In the genomic region with DNA sequence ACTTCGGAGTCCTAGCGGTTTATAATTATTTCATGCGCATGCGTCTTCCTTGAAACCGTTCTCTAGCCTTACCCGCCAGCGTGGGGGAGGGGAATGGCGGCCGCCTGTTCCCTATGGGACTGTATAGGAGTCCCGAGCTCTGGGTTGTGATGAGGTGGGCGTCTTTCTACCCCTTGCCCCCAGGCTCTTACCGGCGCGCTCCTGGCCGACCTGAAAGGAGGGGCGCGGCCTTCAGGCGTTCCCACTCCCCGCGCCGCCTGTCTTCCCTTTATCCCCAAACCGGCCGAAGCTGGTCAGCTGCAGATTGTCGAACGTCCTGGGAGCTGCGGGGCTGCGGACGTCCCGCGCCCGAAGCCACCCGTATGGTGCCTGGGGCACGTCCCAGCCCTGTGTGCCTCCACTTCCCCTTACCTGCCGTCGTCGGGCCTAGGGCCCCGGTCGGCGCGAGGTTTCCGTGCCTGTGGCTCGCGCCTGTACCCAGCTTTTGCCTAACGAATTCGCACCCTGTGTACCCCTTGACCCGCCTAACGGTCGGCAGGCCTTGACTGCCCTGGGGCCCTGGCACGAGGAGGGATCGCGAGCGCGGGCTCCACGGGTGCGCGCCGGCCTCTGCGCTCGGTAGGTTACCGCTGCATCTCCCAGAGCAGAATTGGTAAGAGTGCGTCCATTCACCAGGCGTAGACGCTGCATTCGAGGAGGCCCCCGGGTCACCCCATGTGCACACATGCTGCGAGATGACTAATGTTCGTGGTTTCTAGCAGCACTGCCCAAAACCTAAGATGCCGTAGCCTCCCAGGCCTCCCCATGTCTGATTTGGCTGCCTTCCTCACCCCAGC, we compare ENCODE assay signal across 9 cellular contexts. TPM values are rescaled to one million over a fixed set of nuclear protein-coding genes. Genes with fewer than 3 reads are reported as not detected.
DNase-seq lines count a peak whose midpoint lies in the region; ATAC-seq and TF ChIP-seq lines count a peak whose summit lies in the region.
"Had no signal": no experiment of that assay in that cellular context is flagged by ENCODE, and none has a peak within 500 bp of the region (broad histone marks: within the 10 kb centered on the region; RNA-seq: fewer than 3 reads in every experiment).

No MANE protein-coding gene starts in this region.

- TF ChIP-seq POLR2A in vagina (IDR thresholded peaks at IDR 0.05): no peak

- H3K4me1 ChIP-seq in OCI-LY3 (ENCODE audit: low read length): peaks cover 32% of the 10 kb centered on the region
- peaks cover 10% of the 10 kb centered on the region for H3K4me1 ChIP-seq in foreskin keratinocyte
- H3K4me1 ChIP-seq in vagina: peaks cover 43% of the 10 kb centered on the region

- POLR2A ChIA-PET in HEK293T (lab: Yijun Ruan, JAX): interaction anchor here (0.6 to 3.1 kb wide), 47 partner anchors 8 to 1524 kb away, joined by 3 to 67 read pairs (median 4); a partner anchor contains a TSS

- H2AFZ ChIP-seq in OCI-LY3 (ENCODE audit: low read depth, low read length): peak overlapping the region; percentile 83

- peak overlapping the region; percentile 97 for H3K4me3 Mint-ChIP-seq in osteocyte (ENCODE audit: unreplicated experiment)

- H3K9me3 ChIP-seq in OCI-LY3 (ENCODE audit: insufficient read depth, low read length): no peaks in the 10 kb centered on the region
- no peaks in the 10 kb centered on the region for H3K9me3 ChIP-seq in vagina

- H3K4me1 Mint-ChIP-seq in osteocyte (ENCODE audit: unreplicated experiment): peaks cover 40% of the 10 kb centered on the region

- H3K27me3 ChIP-seq in OCI-LY3 (ENCODE audit: low read depth, low read length) (no peaks in the 10 kb centered on the region), foreskin keratinocyte (no peaks in the 10 kb centered on the region), vagina (no peaks in the 10 kb centered on the region)

- H3K27ac Mint-ChIP-seq in osteocyte (ENCODE audit: unreplicated experiment): peak overlapping the region; percentile 99

- peak overlapping the region; percentile 92 for H3K4me2 ChIP-seq in OCI-LY3 (ENCODE audit: low read length)

- intact Hi-C loops in vagina (cut with DNase I): loop anchor here (5.0 kb wide), 1 partner anchor 72 kb away; a partner anchor contains a TSS

- H3K4me3 ChIP-seq in OCI-LY3 (ENCODE audit: low read length) (peak overlapping the region; percentile 95), vagina (peak overlapping the region; percentile 75 to 92)

- peak overlapping the region; percentile 93 for H3K27ac ChIP-seq in OCI-LY3 (ENCODE audit: low read length)
- peak overlapping the region; percentile 37 for H3K27ac ChIP-seq in foreskin keratinocyte
- H3K27ac ChIP-seq in vagina: peak overlapping the region; percentile 99

- H3K27me3 Mint-ChIP-seq in osteocyte (ENCODE audit: unreplicated experiment): no peaks in the 10 kb centered on the region

- H3K79me2 ChIP-seq in OCI-LY3 (ENCODE audit: low read length): peaks cover 55% of the 10 kb centered on the region

- H3K36me3 ChIP-seq in OCI-LY3 (replicated peaks; ENCODE audit: low read depth, low read length): peaks cover 39% of the 10 kb centered on the region
- peaks cover 0 to 27% of the 10 kb centered on the region in 2 donors for H3K36me3 ChIP-seq in vagina

- H3K9me3 Mint-ChIP-seq in osteocyte (ENCODE audit: unreplicated experiment): no peaks in the 10 kb centered on the region

- ATAC-seq in foreskin keratinocyte: peak; percentile 55

- peak overlapping the region; percentile 99 for H3K9ac ChIP-seq in OCI-LY3 (ENCODE audit: low read length)

- TF ChIP-seq CTCF in OCI-LY3 (IDR thresholded peaks at IDR 0.05; ENCODE audit: low read depth, low read length) (no peak), foreskin keratinocyte (conservative IDR thresholded peaks at IDR 0.05) (no peak), osteocyte (IDR thresholded peaks at IDR 0.05) (no peak), vagina (IDR thresholded peaks at IDR 0.05) (peak in 1 of 3 experiments; percentile 15)

- peaks cover 36% of the 10 kb centered on the region for H3K36me3 Mint-ChIP-seq in osteocyte (ENCODE audit: unreplicated experiment)

- DNase-seq in GM03348 (ENCODE audit: low spot score): peak; percentile 87
- no peak for DNase-seq in HEK293T (ENCODE audit: extremely low spot score)
- peak; percentile 33 for DNase-seq in activated gamma-delta T cell (lab: John Stamatoyannopoulos, UW)
- DNase-seq in foreskin keratinocyte: peak in 1 of 2 donors; percentile 65
- no peak for DNase-seq in osteocyte (ENCODE audit: extremely low spot score, unreplicated experiment)
- peak in 1 of 2 donors; percentile 93 for DNase-seq in vagina (ENCODE audit: extremely low spot score in 2 of 2)
- DNase-seq in putamen (ENCODE audit: low spot score): no peak

- H4K20me1 ChIP-seq in OCI-LY3 (ENCODE audit: insufficient read depth, low read length): peaks cover 35% of the 10 kb centered on the region

- CTCF ChIA-PET in HEK293T (lab: Yijun Ruan, JAX): interaction anchor here (1.6 to 1.7 kb wide), 3 partner anchors 11 to 44 kb away, joined by 4 to 10 read pairs (median 6); no protein-coding TSS in a partner anchor

TF ChIP-seq in HEK293T, 16 proteins besides CTCF, POLR2A, EP300 and RAD21:
- TF ChIP-seq FOXK2 (IDR thresholded peaks at IDR 0.05): no peak
- no peak for TF ChIP-seq ZNF384 (IDR thresholded peaks at IDR 0.05)
- TF ChIP-seq L3MBTL2 (conservative IDR thresholded peaks at IDR 0.05): peak; percentile 89

RNA-seq across cellular contexts. Expression of a gene that starts 0.7 kb away (rescaled TPM):
- total RNA-seq in foreskin keratinocyte (374 and 433 TPM in 2 replicates), osteocyte (474 and 509 TPM in 2 replicates), vagina (483 TPM)
- polyA plus RNA-seq in foreskin keratinocyte: 130 and 170 TPM in 2 replicates

RNA-seq across cellular contexts. Expression of a gene that starts 56.7 kb away (rescaled TPM):
- total RNA-seq in foreskin keratinocyte: not detected in 2 replicates
- polyA plus RNA-seq in foreskin keratinocyte: not detected in 2 replicates
- not detected in 2 replicates for total RNA-seq in osteocyte
- not detected for total RNA-seq in vagina
- total RNA-seq: frontal cortex had no signal

Comparison
In these comparisons a context has a peak if more than half of its experiments do, and no peak if none do; other contexts are left out.
1. DNase-seq: peak in GM03348 (single experiment) and activated gamma-delta T cell (single experiment); none in HEK293T (single experiment), osteocyte (single experiment) and putamen (single experiment).
2. H3K27ac ChIP-seq: peak in every context shown above with its lines; median percentile 99 in vagina; 93 in OCI-LY3; 37 in foreskin keratinocyte.